Comparison of ENCODE assay signal across 19 cellular contexts in the genomic region with DNA sequence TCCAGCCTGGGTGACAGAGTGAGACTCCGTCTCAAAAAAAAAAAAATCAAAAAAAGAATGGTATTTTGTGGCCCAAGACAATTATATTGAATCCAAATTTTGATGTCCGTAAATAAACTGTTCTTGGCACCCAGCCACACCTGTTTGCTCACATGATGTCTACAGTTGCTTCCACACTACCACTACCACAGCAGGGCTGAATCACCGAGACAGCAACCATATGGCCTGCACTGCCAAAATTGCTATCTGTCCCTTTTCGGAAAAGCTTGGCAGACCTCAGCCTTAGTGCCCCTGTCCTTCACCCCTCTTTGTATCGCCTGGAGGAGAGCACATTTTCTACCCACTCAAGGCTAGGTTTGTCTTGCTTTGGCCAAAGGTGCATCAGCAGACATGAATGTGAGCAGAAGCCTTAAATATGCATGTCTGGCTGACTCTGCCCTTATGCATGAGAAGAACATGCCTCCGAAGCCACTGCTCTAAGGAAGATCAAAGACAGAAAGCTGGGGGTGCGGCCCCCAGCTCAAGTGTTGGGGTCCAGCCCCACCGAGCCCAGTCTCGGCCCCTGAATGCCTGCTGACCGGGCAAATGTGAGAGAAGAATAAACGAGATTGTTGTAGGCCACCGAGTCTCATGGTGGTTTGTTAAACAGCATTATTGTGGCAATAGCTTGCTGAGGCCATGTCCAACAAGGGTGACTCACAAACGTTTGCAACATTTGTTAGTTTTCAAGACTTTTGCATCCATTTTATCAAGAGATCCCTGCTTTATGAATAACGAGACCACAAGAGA.
A peak's percentile ranks its signal among the peaks of the same experiment; 100 is the strongest.
DNase-seq lines count a peak whose midpoint lies in the region; ATAC-seq, FAIRE-seq and TF ChIP-seq lines count a peak whose summit lies in the region.
"Had no signal": no experiment of that assay in that cellular context is flagged by ENCODE, and none has a peak within 500 bp of the region (broad histone marks: within the 10 kb centered on the region; RNA-seq: fewer than 3 reads in every experiment).

No MANE protein-coding gene starts in this region.

- 91% methylated on average over 12 to 14 of the region's 14 CpGs for WGBS in endodermal cell (ENCODE audit: insufficient coverage in 1 of 2, insufficient read length in 1 of 2), 2 experiments
- 27% methylated on average over 13 of the region's 14 CpGs for WGBS in HepG2 (ENCODE audit: low lambda C conversion rate)

- H3K36me3 Mint-ChIP-seq in endodermal cell (ENCODE audit: low read depth), result no peaks in the 10 kb centered on the region
- no peaks in the 10 kb centered on the region for H3K36me3 Mint-ChIP-seq in stimulated activated memory B cell treated with anti-CD40 and anti-IgM and Interleukin-4, amounts not matched to agents 10 μg/mL and 1 μg/mL and 100 μg/mL, for 72 hours
- no peaks in the 10 kb centered on the region for H3K36me3 Mint-ChIP-seq in chondrocyte (ENCODE audit: low read depth)
- H3K36me3 Mint-ChIP-seq: brain; CD8-positive, alpha-beta memory T cell had no signal

- DNase-seq in NOMO-1 treated with DMSO at 0.1 percent for 48 hours (lab: John Stamatoyannopoulos, UW; ENCODE audit: unreplicated experiment), result peak; percentile 11
- no peak for DNase-seq in NOMO-1 (lab: John Stamatoyannopoulos, UW; ENCODE audit: unreplicated experiment in 2 of 2)
- DNase-seq in MV-4-11 (lab: John Stamatoyannopoulos, UW), result peak; percentile 64
- DNase-seq in endodermal cell, result peak; percentile 22
- DNase-seq in HepG2 (ENCODE audit: low spot score), result no peak
- DNase-seq in chondrocyte (ENCODE audit: low spot score), result no peak
- no peak for DNase-seq in activated gamma-delta T cell treated with Interleukin-2 at 50 U/mL for 16 hours
- DNase-seq: activated CD4-positive, alpha-beta T cell treated with anti-CD3 and anti-CD28 coated beads for 4 hours; CD8-positive, alpha-beta memory T cell; left ventricle myocardium inferior; NCI-H1105; NCI-H345; SJCRH30; stimulated activated CD4-positive, alpha-beta T cell treated with anti-CD3 and anti-CD28 coated beads, Interleukin-12 subunit alpha, Interleukin-12 subunit beta, amount 100 ng/mL, for 4 hours; T-helper 9 cell had no signal

- intact Hi-C loops in HepG2 (cut with micrococcal nuclease; ENCODE audit: unreplicated experiment), result no loop called here

- H3K4me1 ChIP-seq in endodermal cell (ENCODE audit: control insufficient read depth, insufficient read depth, low read length) (no peaks in the 10 kb centered on the region), HepG2 (ENCODE audit: insufficient read depth, low read length) (no peaks in the 10 kb centered on the region)
- H3K4me1 ChIP-seq: parathyroid adenoma, SJCRH30 had no signal

- H3K27ac Mint-ChIP-seq in endodermal cell (no peak overlapping the region), chondrocyte (ENCODE audit: unreplicated experiment) (no peak overlapping the region)
- H3K27ac Mint-ChIP-seq in stimulated activated memory B cell treated with anti-CD40 and anti-IgM and Interleukin-4, amounts not matched to agents 10 μg/mL and 1 μg/mL and 100 μg/mL, for 72 hours, result peak overlapping the region; percentile 1
- H3K27ac Mint-ChIP-seq: CD8-positive, alpha-beta memory T cell had no signal

- no peak for TF ChIP-seq POLR2A in HepG2 (IDR thresholded peaks at IDR 0.05; ENCODE audit: insufficient read depth in 1 of 2, low read depth in 2 of 2, low read length in 2 of 2)

- no peak overlapping the region for H3K4me3 Mint-ChIP-seq in endodermal cell
- H3K4me3 Mint-ChIP-seq in stimulated activated memory B cell treated with anti-CD40 and anti-IgM and Interleukin-4, amounts not matched to agents 10 μg/mL and 1 μg/mL and 100 μg/mL, for 72 hours, result no peak overlapping the region
- H3K4me3 Mint-ChIP-seq in chondrocyte (ENCODE audit: unreplicated experiment), result no peak overlapping the region
- H3K4me3 Mint-ChIP-seq: brain; CD8-positive, alpha-beta memory T cell had no signal

- H2AFZ ChIP-seq in HepG2 (ENCODE audit: low read length), result no peak overlapping the region
- H2AFZ ChIP-seq: parathyroid adenoma had no signal

- no peak for FAIRE-seq in HepG2 (lab: Jason Lieb, UNC)
- FAIRE-seq: A204.1 had no signal

- in situ Hi-C loops in HepG2 (cut with HindIII; ENCODE audit: extremely low pct_ligation_motif_present, low pct_unique_long_range_greater_than_20kb), result no loop called here

- H3K27me3 ChIP-seq in endodermal cell (ENCODE audit: control insufficient read depth, insufficient read depth, low read length, poor library complexity, severe bottlenecking), result no peaks in the 10 kb centered on the region
- peaks cover 2 to 25% of the 10 kb centered on the region in 2 experiments; a peak in 3 of 5 replicates for H3K27me3 ChIP-seq in HepG2 (ENCODE audit: control insufficient read depth in 1 of 2, insufficient read depth in 2 of 2, low read length in 2 of 2)

- POLR2A ChIA-PET in HepG2 (lab: Yijun Ruan, JAX), result no interaction called here

- no peak for ATAC-seq in stimulated activated memory B cell treated with anti-CD40 and anti-IgM and Interleukin-4, amounts not matched to agents 10 μg/mL and 1 μg/mL and 100 μg/mL, for 72 hours
- ATAC-seq in HepG2, result no peak

- H3K4me3 ChIP-seq in endodermal cell (ENCODE audit: low read length), result no peak overlapping the region
- no peak overlapping the region for H3K4me3 ChIP-seq in HepG2 (replicated peaks in 1 of 3; ENCODE audit: insufficient read depth in 1 of 3, low read depth in 2 of 3, low read length in 3 of 3)
- H3K4me3 ChIP-seq: left ventricle myocardium inferior, SJCRH30 had no signal

- no peaks in the 10 kb centered on the region for H4K20me1 ChIP-seq in HepG2 (ENCODE audit: insufficient read depth, low read length)

- no peak for TF ChIP-seq RAD21 in HepG2 (CRISPR knock-in tag; IDR thresholded peaks at IDR 0.05)

- H3K27me3 Mint-ChIP-seq in endodermal cell (ENCODE audit: insufficient read depth) (no peaks in the 10 kb centered on the region), chondrocyte (ENCODE audit: low read depth) (peaks cover 32% of the 10 kb centered on the region)
- peaks cover 47% of the 10 kb centered on the region for H3K27me3 Mint-ChIP-seq in stimulated activated memory B cell treated with anti-CD40 and anti-IgM and Interleukin-4, amounts not matched to agents 10 μg/mL and 1 μg/mL and 100 μg/mL, for 72 hours

- H3K9me3 ChIP-seq in endodermal cell (ENCODE audit: control insufficient read depth, low read length), result no peaks in the 10 kb centered on the region
- no peaks in the 10 kb centered on the region for H3K9me3 ChIP-seq in HepG2 (ENCODE audit: low read length)
- H3K9me3 ChIP-seq: left ventricle myocardium inferior, SJCRH30 had no signal

- no peaks in the 10 kb centered on the region for H3K4me1 Mint-ChIP-seq in endodermal cell
- no peaks in the 10 kb centered on the region for H3K4me1 Mint-ChIP-seq in stimulated activated memory B cell treated with anti-CD40 and anti-IgM and Interleukin-4, amounts not matched to agents 10 μg/mL and 1 μg/mL and 100 μg/mL, for 72 hours
- H3K4me1 Mint-ChIP-seq in chondrocyte (ENCODE audit: low read depth), result no peaks in the 10 kb centered on the region

- CTCF ChIA-PET in HepG2 (lab: Yijun Ruan, JAX; ENCODE audit: low intra/inter-chr PET ratio, low total read pairs), result no interaction called here

- TF ChIP-seq CTCF in endodermal cell (conservative IDR thresholded peaks at IDR 0.05) (no peak), HepG2 (CRISPR knock-in tag; IDR thresholded peaks at IDR 0.05) (no peak), chondrocyte (IDR thresholded peaks at IDR 0.05) (no peak)

- H3K4me2 ChIP-seq in HepG2 (ENCODE audit: low read depth, low read length), result no peak overlapping the region

- no peak overlapping the region for H3K9ac ChIP-seq in endodermal cell (ENCODE audit: extremely low read depth, low read length, poor library complexity, severe bottlenecking)
- H3K9ac ChIP-seq in HepG2 (ENCODE audit: insufficient read depth, low read depth, low read length), result no peak overlapping the region
- H3K9ac ChIP-seq: parathyroid adenoma had no signal

- no peaks in the 10 kb centered on the region for H3K79me2 ChIP-seq in HepG2 (ENCODE audit: insufficient read depth, low read length)
- H3K79me2 ChIP-seq: parathyroid adenoma had no signal

- no peaks in the 10 kb centered on the region for H3K9me3 Mint-ChIP-seq in endodermal cell
- no peaks in the 10 kb centered on the region for H3K9me3 Mint-ChIP-seq in stimulated activated memory B cell treated with anti-CD40 and anti-IgM and Interleukin-4, amounts not matched to agents 10 μg/mL and 1 μg/mL and 100 μg/mL, for 72 hours
- H3K9me3 Mint-ChIP-seq in chondrocyte (ENCODE audit: low read depth), result no peaks in the 10 kb centered on the region
- H3K9me3 Mint-ChIP-seq: brain had no signal

- BruUV-seq in HepG2 (replicated peaks; lab: Mats Ljungman, UMichigan), result no TSS peak

- H3K36me3 ChIP-seq in endodermal cell (ENCODE audit: control insufficient read depth, insufficient read depth, low read length) (no peaks in the 10 kb centered on the region), HepG2 (replicated peaks in 1 of 2; ENCODE audit: control insufficient read depth in 1 of 2, insufficient read depth in 2 of 2, low read length in 2 of 2) (no peaks in the 10 kb centered on the region)
- H3K36me3 ChIP-seq: left ventricle myocardium inferior, SJCRH30 had no signal

- H3K27ac ChIP-seq in endodermal cell (ENCODE audit: low read depth, low read length) (no peak overlapping the region), HepG2 (ENCODE audit: extremely low read length, insufficient read depth, low read length) (no peak overlapping the region)
- H3K27ac ChIP-seq: left ventricle myocardium inferior, parathyroid adenoma, SJCRH30 had no signal

- TF ChIP-seq EP300 in HepG2 (IDR thresholded peaks at IDR 0.05; ENCODE audit: low read depth in 2 of 2, low read length in 2 of 2), result no peak
- no peak for TF ChIP-seq EP300 in HepG2 (CRISPR knock-in tag; IDR thresholded peaks at IDR 0.05; ENCODE audit: borderline replicate concordance)

TF ChIP-seq in HepG2, 621 proteins besides CTCF, POLR2A, EP300 and RAD21 (continues in another document):
- TF ChIP-seq GATAD1 (CRISPR knock-in tag; IDR thresholded peaks at IDR 0.05), result no peak
- TF ChIP-seq, protein P1, sequence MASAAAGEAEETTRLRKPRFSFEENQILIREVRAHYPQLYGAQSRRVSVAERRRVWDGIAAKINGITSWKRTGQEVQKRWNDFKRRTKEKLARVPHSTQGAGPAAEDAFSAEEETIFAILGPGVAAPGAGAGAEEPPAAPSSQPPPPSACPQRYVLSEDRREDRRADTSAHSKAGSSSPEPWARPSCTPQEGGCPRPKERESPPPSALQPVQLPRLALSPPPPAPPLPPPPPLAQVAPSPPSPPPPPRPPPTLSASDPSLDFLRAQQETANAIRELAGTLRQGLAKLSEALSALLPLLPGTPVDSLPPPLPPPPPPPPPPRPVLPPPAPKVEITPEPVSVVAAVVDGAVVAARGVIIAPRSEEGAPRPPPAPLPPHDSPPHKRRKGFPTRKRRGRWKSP (CRISPR knock-in tag; IDR thresholded peaks at IDR 0.05), result no peak

Comparison
In these comparisons a context has a peak if more than half of its experiments do, and no peak if none do; other contexts are left out.
1. DNase-seq: peak in NOMO-1 treated with DMSO at 0.1 percent for 48 hours (single experiment), MV-4-11 (single experiment) and endodermal cell (single experiment); none in NOMO-1 (0 of 2), HepG2 (single experiment), chondrocyte (single experiment) and activated gamma-delta T cell treated with Interleukin-2 at 50 U/mL for 16 hours (single experiment).